9 cellular contexts compared by ENCODE assay signal in genomic region chr9:81656004-81656403, GRCh38. TPM values are rescaled to one million over a fixed set of nuclear protein-coding genes. Genes with fewer than 3 reads are reported as not detected.
DNase-seq lines count a peak whose midpoint lies in the region; ATAC-seq lines count a peak whose summit lies in the region.
"Had no signal": no experiment of that assay in that cellular context is flagged by ENCODE, and none has a peak within 500 bp of the region (broad histone marks: within the 10 kb centered on the region; RNA-seq: fewer than 3 reads in every experiment).

No MANE protein-coding gene starts in this region.

- H3K4me3 Mint-ChIP-seq in activated naive CD8-positive, alpha-beta T cell treated with anti-CD3 and anti-CD28 coated beads, Interleukin-2, amount 50 U/mL, for 24 hours: no peak overlapping the region
- no peak overlapping the region for H3K4me3 Mint-ChIP-seq in activated naive CD8-positive, alpha-beta T cell treated with anti-CD3 and anti-CD28 coated beads for 36 hours
- no peak overlapping the region for H3K4me3 Mint-ChIP-seq in activated T-helper 17 cell treated with anti-CD3 and anti-CD28 coated beads, Interleukin-2, amount 50 U/mL, for 72 hours
- H3K4me3 Mint-ChIP-seq in stimulated activated naive B cell treated with anti-CD40 and anti-IgM and Interleukin-4, amounts not matched to agents 10 μg/mL and 1 μg/mL and 100 μg/mL, for 72 hours: peak overlapping the region; percentile 84 to 86
- H3K4me3 Mint-ChIP-seq in activated T-cell treated with anti-CD3 and anti-CD28 coated beads, Interleukin-2, amount 50 U/mL, for 4 hours: no peak overlapping the region
- H3K4me3 Mint-ChIP-seq: T-helper 1 cell treated with Interleukin-12 subunit alpha and Interleukin-12 subunit beta and Interleukin-4 antibody, amounts not matched to agents 30 μg/mL and 1 μg/mL, for 36 hours had no signal

- H3K27me3 Mint-ChIP-seq in activated naive CD8-positive, alpha-beta T cell treated with anti-CD3 and anti-CD28 coated beads, Interleukin-2, amount 50 U/mL, for 24 hours: no peaks in the 10 kb centered on the region
- H3K27me3 Mint-ChIP-seq in activated naive CD8-positive, alpha-beta T cell treated with anti-CD3 and anti-CD28 coated beads for 36 hours: no peaks in the 10 kb centered on the region
- no peaks in the 10 kb centered on the region for H3K27me3 Mint-ChIP-seq in activated T-helper 17 cell treated with anti-CD3 and anti-CD28 coated beads, Interleukin-2, amount 50 U/mL, for 72 hours
- H3K27me3 Mint-ChIP-seq in stimulated activated naive B cell treated with anti-CD40 and anti-IgM and Interleukin-4, amounts not matched to agents 10 μg/mL and 1 μg/mL and 100 μg/mL, for 72 hours: no peaks in the 10 kb centered on the region
- H3K27me3 Mint-ChIP-seq in activated T-cell treated with anti-CD3 and anti-CD28 coated beads, Interleukin-2, amount 50 U/mL, for 4 hours (ENCODE audit: low read depth): no peaks in the 10 kb centered on the region

- no peaks in the 10 kb centered on the region for H3K9me3 Mint-ChIP-seq in activated naive CD8-positive, alpha-beta T cell treated with anti-CD3 and anti-CD28 coated beads, Interleukin-2, amount 50 U/mL, for 24 hours
- no peaks in the 10 kb centered on the region for H3K9me3 Mint-ChIP-seq in activated naive CD8-positive, alpha-beta T cell treated with anti-CD3 and anti-CD28 coated beads for 36 hours
- H3K9me3 Mint-ChIP-seq in activated T-helper 17 cell treated with anti-CD3 and anti-CD28 coated beads, Interleukin-2, amount 50 U/mL, for 72 hours: no peaks in the 10 kb centered on the region
- peaks cover 0 to 2% of the 10 kb centered on the region in 2 donors for H3K9me3 Mint-ChIP-seq in stimulated activated naive B cell treated with anti-CD40 and anti-IgM and Interleukin-4, amounts not matched to agents 10 μg/mL and 1 μg/mL and 100 μg/mL, for 72 hours
- H3K9me3 Mint-ChIP-seq in activated T-cell treated with anti-CD3 and anti-CD28 coated beads, Interleukin-2, amount 50 U/mL, for 4 hours: no peaks in the 10 kb centered on the region
- H3K9me3 Mint-ChIP-seq: T-helper 1 cell treated with Interleukin-12 subunit alpha and Interleukin-12 subunit beta and Interleukin-4 antibody, amounts not matched to agents 30 μg/mL and 1 μg/mL, for 36 hours had no signal

- H3K27ac Mint-ChIP-seq in activated naive CD8-positive, alpha-beta T cell treated with anti-CD3 and anti-CD28 coated beads, Interleukin-2, amount 50 U/mL, for 24 hours: no peak overlapping the region
- no peak overlapping the region for H3K27ac Mint-ChIP-seq in activated naive CD8-positive, alpha-beta T cell treated with anti-CD3 and anti-CD28 coated beads for 36 hours
- H3K27ac Mint-ChIP-seq in activated T-helper 17 cell treated with anti-CD3 and anti-CD28 coated beads, Interleukin-2, amount 50 U/mL, for 72 hours: no peak overlapping the region
- H3K27ac Mint-ChIP-seq in stimulated activated naive B cell treated with anti-CD40 and anti-IgM and Interleukin-4, amounts not matched to agents 10 μg/mL and 1 μg/mL and 100 μg/mL, for 72 hours: peak overlapping the region; percentile 97
- H3K27ac Mint-ChIP-seq: T-helper 1 cell treated with Interleukin-12 subunit alpha and Interleukin-12 subunit beta and Interleukin-4 antibody, amounts not matched to agents 30 μg/mL and 1 μg/mL, for 36 hours had no signal

- no peaks in the 10 kb centered on the region for H3K36me3 Mint-ChIP-seq in activated naive CD8-positive, alpha-beta T cell treated with anti-CD3 and anti-CD28 coated beads, Interleukin-2, amount 50 U/mL, for 24 hours (ENCODE audit: low read depth)
- H3K36me3 Mint-ChIP-seq in activated naive CD8-positive, alpha-beta T cell treated with anti-CD3 and anti-CD28 coated beads for 36 hours: no peaks in the 10 kb centered on the region
- no peaks in the 10 kb centered on the region for H3K36me3 Mint-ChIP-seq in activated T-helper 17 cell treated with anti-CD3 and anti-CD28 coated beads, Interleukin-2, amount 50 U/mL, for 72 hours (ENCODE audit: low read depth)
- peaks cover 38 to 42% of the 10 kb centered on the region in 2 donors for H3K36me3 Mint-ChIP-seq in stimulated activated naive B cell treated with anti-CD40 and anti-IgM and Interleukin-4, amounts not matched to agents 10 μg/mL and 1 μg/mL and 100 μg/mL, for 72 hours
- no peaks in the 10 kb centered on the region for H3K36me3 Mint-ChIP-seq in activated T-cell treated with anti-CD3 and anti-CD28 coated beads, Interleukin-2, amount 50 U/mL, for 4 hours (ENCODE audit: insufficient read depth)

- no peak for ATAC-seq in activated naive CD8-positive, alpha-beta T cell treated with anti-CD3 and anti-CD28 coated beads, Interleukin-2, amount 50 U/mL, for 24 hours
- peak; percentile 90 for ATAC-seq in HG03039 (IDR thresholded peaks at IDR 0.05; ENCODE audit: unreplicated experiment)
- ATAC-seq in activated T-helper 17 cell treated with anti-CD3 and anti-CD28 coated beads, Interleukin-2, amount 50 U/mL, for 72 hours (replicated peaks): peak; percentile 35
- ATAC-seq in stimulated activated naive B cell treated with anti-CD40 and anti-IgM and Interleukin-4, amounts not matched to agents 10 μg/mL and 1 μg/mL and 100 μg/mL, for 72 hours (replicated peaks): peak; percentile 92 to 93
- no peak for ATAC-seq in activated T-cell treated with anti-CD3 and anti-CD28 coated beads, Interleukin-2, amount 50 U/mL, for 4 hours

- peaks cover 10% of the 10 kb centered on the region for H3K4me1 Mint-ChIP-seq in activated naive CD8-positive, alpha-beta T cell treated with anti-CD3 and anti-CD28 coated beads, Interleukin-2, amount 50 U/mL, for 24 hours
- peaks cover 5% of the 10 kb centered on the region for H3K4me1 Mint-ChIP-seq in activated naive CD8-positive, alpha-beta T cell treated with anti-CD3 and anti-CD28 coated beads for 36 hours
- no peaks in the 10 kb centered on the region for H3K4me1 Mint-ChIP-seq in activated T-helper 17 cell treated with anti-CD3 and anti-CD28 coated beads, Interleukin-2, amount 50 U/mL, for 72 hours
- H3K4me1 Mint-ChIP-seq in stimulated activated naive B cell treated with anti-CD40 and anti-IgM and Interleukin-4, amounts not matched to agents 10 μg/mL and 1 μg/mL and 100 μg/mL, for 72 hours: peaks cover 54 to 82% of the 10 kb centered on the region in 2 donors
- H3K4me1 Mint-ChIP-seq in activated T-cell treated with anti-CD3 and anti-CD28 coated beads, Interleukin-2, amount 50 U/mL, for 4 hours (ENCODE audit: low read depth): peaks cover 9% of the 10 kb centered on the region

- DNase-seq in activated naive CD8-positive, alpha-beta T cell treated with anti-CD3 and anti-CD28 coated beads, Interleukin-2, amount 50 U/mL, for 24 hours: peak; percentile 4
- DNase-seq in activated naive CD8-positive, alpha-beta T cell treated with anti-CD3 and anti-CD28 coated beads for 36 hours: no peak
- peak; percentile 79 for DNase-seq in stimulated activated naive B cell treated with anti-CD40 and anti-IgM and Interleukin-4, amounts not matched to agents 10 μg/mL and 1 μg/mL and 100 μg/mL, for 72 hours
- DNase-seq in NCI-H2107 treated with DMSO at 0.1 percent for 48 hours (lab: John Stamatoyannopoulos, UW; ENCODE audit: unreplicated experiment): no peak
- no peak for DNase-seq in activated T-cell treated with anti-CD3 and anti-CD28 coated beads, Interleukin-2, amount 50 U/mL, for 4 hours
- DNase-seq in NCI-H1694 treated with DMSO at 0.1 percent for 48 hours (lab: John Stamatoyannopoulos, UW): no peak

RNA-seq across cellular contexts. Expression of gene TLE1, which starts 33.3 kb away (rescaled TPM):
- under 1 TPM; 0.08 to 0.16 TPM for total RNA-seq in activated naive CD8-positive, alpha-beta T cell treated with anti-CD3 and anti-CD28 coated beads for 36 hours
- under 1 TPM; 0.13 to 0.97 TPM for total RNA-seq in activated T-helper 17 cell treated with anti-CD3 and anti-CD28 coated beads, Interleukin-2, amount 50 U/mL, for 72 hours
- under 1 TPM; 0.35 to 0.55 (median 0.49) TPM for total RNA-seq in activated T-cell treated with anti-CD3 and anti-CD28 coated beads, Interleukin-2, amount 50 U/mL, for 4 hours

Comparison
In these comparisons a context has a peak if more than half of its experiments do, and no peak if none do; other contexts are left out.
1. DNase-seq: peak in activated naive CD8-positive, alpha-beta T cell treated with anti-CD3 and anti-CD28 coated beads, Interleukin-2, amount 50 U/mL, for 24 hours (single experiment) and stimulated activated naive B cell treated with anti-CD40 and anti-IgM and Interleukin-4, amounts not matched to agents 10 μg/mL and 1 μg/mL and 100 μg/mL, for 72 hours (single experiment); none in activated naive CD8-positive, alpha-beta T cell treated with anti-CD3 and anti-CD28 coated beads for 36 hours (single experiment), NCI-H2107 treated with DMSO at 0.1 percent for 48 hours (single experiment), activated T-cell treated with anti-CD3 and anti-CD28 coated beads, Interleukin-2, amount 50 U/mL, for 4 hours (single experiment) and NCI-H1694 treated with DMSO at 0.1 percent for 48 hours (single experiment).
2. ATAC-seq: peak in HG03039 (single experiment), activated T-helper 17 cell treated with anti-CD3 and anti-CD28 coated beads, Interleukin-2, amount 50 U/mL, for 72 hours (single experiment) and stimulated activated naive B cell treated with anti-CD40 and anti-IgM and Interleukin-4, amounts not matched to agents 10 μg/mL and 1 μg/mL and 100 μg/mL, for 72 hours (2 of 2); none in activated naive CD8-positive, alpha-beta T cell treated with anti-CD3 and anti-CD28 coated beads, Interleukin-2, amount 50 U/mL, for 24 hours (single experiment) and activated T-cell treated with anti-CD3 and anti-CD28 coated beads, Interleukin-2, amount 50 U/mL, for 4 hours (0 of 2).
3. H3K4me3 Mint-ChIP-seq: peak in stimulated activated naive B cell treated with anti-CD40 and anti-IgM and Interleukin-4, amounts not matched to agents 10 μg/mL and 1 μg/mL and 100 μg/mL, for 72 hours (2 of 2); none in activated naive CD8-positive, alpha-beta T cell treated with anti-CD3 and anti-CD28 coated beads, Interleukin-2, amount 50 U/mL, for 24 hours (single experiment), activated naive CD8-positive, alpha-beta T cell treated with anti-CD3 and anti-CD28 coated beads for 36 hours (single experiment), activated T-helper 17 cell treated with anti-CD3 and anti-CD28 coated beads, Interleukin-2, amount 50 U/mL, for 72 hours (single experiment) and activated T-cell treated with anti-CD3 and anti-CD28 coated beads, Interleukin-2, amount 50 U/mL, for 4 hours (single experiment).